In genomic region chr11:17421781-17422180, GRCh38 we compare ENCODE assay signal across 19 cellular contexts. TPM values are rescaled to one million over a fixed set of nuclear protein-coding genes. Genes with fewer than 3 reads are reported as not detected.
DNase-seq lines count a peak whose midpoint lies in the region; ATAC-seq, FAIRE-seq and TF ChIP-seq lines count a peak whose summit lies in the region.
"Had no signal": no experiment of that assay in that cellular context is flagged by ENCODE, and none has a peak within 500 bp of the region (broad histone marks: within the 10 kb centered on the region; RNA-seq: fewer than 3 reads in every experiment).

No MANE protein-coding gene starts in this region.

- no peak overlapping the region for H3K27ac ChIP-seq in right atrium auricular region
- H3K27ac ChIP-seq in thyroid gland = no peak overlapping the region
- H3K27ac ChIP-seq: A549, GM23248 had no signal

- WGBS in thyroid gland, 2 donors = 38 to 43% methylated on average over 4 of the region's 4 CpGs

- peak; percentile 38 for FAIRE-seq in HTR-8/SVneo (lab: Jason Lieb, UNC)
- FAIRE-seq: A549 had no signal

- H3K27me3 ChIP-seq in right atrium auricular region (no peaks in the 10 kb centered on the region), thyroid gland (no peaks in the 10 kb centered on the region)

- peak; percentile 78 for ATAC-seq in Right ventricle myocardium superior (ENCODE audit: poor library complexity)
- ATAC-seq: A549, HCT116 had no signal

- TF ChIP-seq POLR2A in thyroid gland (IDR thresholded peaks at IDR 0.05) = no peak

- no peak for DNase-seq in Right ventricle myocardium superior
- DNase-seq in right atrium auricular region (ENCODE audit: low spot score) = no peak
- no peak for DNase-seq in HTR-8/SVneo (ENCODE audit: insufficient read length, low spot score)
- DNase-seq in cerebellar cortex (ENCODE audit: low spot score) = peak; percentile 63
- DNase-seq in thyroid gland = peak; percentile 48 to 56
- no peak for DNase-seq in retina
- no peak for DNase-seq in activated CD4-positive, alpha-beta T cell treated with anti-CD3 and anti-CD28 coated beads, Interleukin-2, amount 50 U/mL, for 1 hour
- DNase-seq: CD8-positive, alpha-beta memory T cell; GDM1; GM23248; NCI-H1092 treated with DMSO at 0.1 percent for 48 hours; NCI-H187; NCI-H226; SHP77 treated with DMSO at 0.1 percent for 48 hours; SK-N-SH had no signal

- intact Hi-C loops in Right ventricle myocardium superior (cut with DNase I) = no loop called here
- intact Hi-C loops in thyroid gland (cut with DNase I) = no loop called here

- H3K36me3 ChIP-seq in right atrium auricular region (no peaks in the 10 kb centered on the region), thyroid gland (no peaks in the 10 kb centered on the region)

- no peak for TF ChIP-seq CTCF in right atrium auricular region (IDR thresholded peaks at IDR 0.05)
- TF ChIP-seq CTCF in thyroid gland (IDR thresholded peaks at IDR 0.05) = no peak

- H3K4me3 ChIP-seq in right atrium auricular region (no peak overlapping the region), thyroid gland (replicated peaks in 1 of 3) (no peak overlapping the region)
- H3K4me3 ChIP-seq: A549, GM23248 had no signal

- H3K9me3 ChIP-seq in right atrium auricular region (no peaks in the 10 kb centered on the region), thyroid gland (no peaks in the 10 kb centered on the region)
- H3K9me3 ChIP-seq: A549, SK-N-SH had no signal

- H3K4me1 ChIP-seq in right atrium auricular region (no peaks in the 10 kb centered on the region), thyroid gland (peaks cover 10 to 20% of the 10 kb centered on the region in 2 donors)

RNA-seq across cellular contexts. Expression of gene KCNJ11, which starts 33.3 kb away (rescaled TPM):
- total RNA-seq in Right ventricle myocardium superior (27.7 TPM), right atrium auricular region (10 to 100 TPM; 18.7 to 19.5 TPM), thyroid gland (10 to 100 TPM in 3 of 4 donors, 1 to 10 TPM in 1; 7.3 to 18.9 (median 15.9) TPM)
- total RNA-seq: GM23248 had no signal

RNA-seq across cellular contexts. Expression of gene ABCC8, which starts 54.9 kb away (rescaled TPM):
- total RNA-seq in Right ventricle myocardium superior = 0.91 TPM
- 1 to 10 TPM; 3.0 to 4.2 TPM for total RNA-seq in right atrium auricular region
- 10 to 100 TPM; 10.9 to 19.1 (median 15.1) TPM for total RNA-seq in thyroid gland
- total RNA-seq: CD8-positive, alpha-beta memory T cell; GM23248; LHCN-M2; OCI-LY7 had no signal

Comparison
In these comparisons a context has a peak if more than half of its experiments do, and no peak if none do; other contexts are left out.
1. DNase-seq: peak in cerebellar cortex (single experiment) and thyroid gland (2 of 2); none in Right ventricle myocardium superior (single experiment), right atrium auricular region (single experiment), HTR-8/SVneo (single experiment), retina (single experiment) and activated CD4-positive, alpha-beta T cell treated with anti-CD3 and anti-CD28 coated beads, Interleukin-2, amount 50 U/mL, for 1 hour (single experiment).